ENCODE assay signal across 30 cellular contexts in genomic region chr7:69678794-69679103, GRCh38.
DNase-seq lines count a peak whose midpoint lies in the region; ATAC-seq and TF ChIP-seq lines count a peak whose summit lies in the region.
"Had no signal": no experiment of that assay in that cellular context is flagged by ENCODE, and none has a peak within 500 bp of the region (broad histone marks: within the 10 kb centered on the region; RNA-seq: fewer than 3 reads in every experiment).

No MANE protein-coding gene starts in this region.

- peak overlapping the region; percentile 67 for H2AFZ ChIP-seq in osteoblast (ENCODE audit: low read length)

- peaks cover 2% of the 10 kb centered on the region for H4K20me1 ChIP-seq in osteoblast (ENCODE audit: insufficient read depth, low read length)

- no peaks in the 10 kb centered on the region for H3K36me3 Mint-ChIP-seq in natural killer cell treated with Interleukin-12 subunit alpha and Interleukin-12 subunit beta and Interleukin-15 and Interleukin-18, amount 100 ng/mL, for 72 hours
- no peaks in the 10 kb centered on the region for H3K36me3 Mint-ChIP-seq in natural killer cell
- H3K36me3 Mint-ChIP-seq: CD8-positive, alpha-beta T cell; naive thymus-derived CD8-positive, alpha-beta T cell had no signal

- DNase-seq in natural killer cell treated with Interleukin-12 subunit alpha and Interleukin-12 subunit beta and Interleukin-15 and Interleukin-18, amount 100 ng/mL, for 72 hours (ENCODE audit: low spot score), result no peak
- no peak for DNase-seq in natural killer cell
- no peak for DNase-seq in osteoblast (ENCODE audit: insufficient read length, low spot score, missing footprints)
- DNase-seq in NCI-H2029 (lab: John Stamatoyannopoulos, UW), result no peak
- DNase-seq in HAP-1 (ENCODE audit: low spot score in 2 of 2), result no peak
- no peak for DNase-seq in MV-4-11 (lab: John Stamatoyannopoulos, UW)
- DNase-seq: activated CD4-positive, alpha-beta T cell treated with anti-CD3 and anti-CD28 coated beads for 36 hours; activated CD8-positive, alpha-beta memory T cell treated with anti-CD3 and anti-CD28 coated beads, Interleukin-2, amount 50 U/mL, for 48 hours; activated CD8-positive, alpha-beta T cell treated with anti-CD3 and anti-CD28 coated beads for 36 hours; activated naive CD4-positive, alpha-beta T cell treated with Interleukin-2 at 50 U/mL for 16 hours; BE2C; CD8-positive, alpha-beta T cell; cerebellar nuclear complex; EL; KG1; midbrain; MM.1S; naive thymus-derived CD8-positive, alpha-beta T cell; NCI-H226; ovary; Peyer's patch; retina; SHP77 treated with DMSO at 0.1 percent for 48 hours; stimulated activated naive CD4-positive, alpha-beta T cell treated with Interleukin-2 at 50 U/mL for 16 hours; T1000 had no signal

- H3K27me3 ChIP-seq in esophagus (ENCODE audit: control insufficient read depth in 1 of 2, insufficient read depth in 2 of 2, low read length in 2 of 2), result no peaks in the 10 kb centered on the region
- no peaks in the 10 kb centered on the region for H3K27me3 ChIP-seq in osteoblast (ENCODE audit: insufficient read depth, low read length)
- no peaks in the 10 kb centered on the region for H3K27me3 ChIP-seq in HAP-1 (ENCODE audit: low read depth)
- H3K27me3 ChIP-seq: BE2C, ovary, Peyer's patch had no signal

- 35 to 56% methylated on average over 3 of the region's 3 CpGs for WGBS in esophagus, 2 donors

- peak overlapping the region; percentile 21 for H3K4me3 Mint-ChIP-seq in natural killer cell treated with Interleukin-12 subunit alpha and Interleukin-12 subunit beta and Interleukin-15 and Interleukin-18, amount 100 ng/mL, for 72 hours
- H3K4me3 Mint-ChIP-seq in natural killer cell, result no peak overlapping the region
- H3K4me3 Mint-ChIP-seq: activated CD4-positive, alpha-beta T cell treated with anti-CD3 and anti-CD28 coated beads for 36 hours; activated CD8-positive, alpha-beta T cell treated with anti-CD3 and anti-CD28 coated beads for 36 hours; activated T-helper 1 cell treated with anti-CD3 and anti-CD28 coated beads, Interleukin-12 subunit alpha, Interleukin-12 subunit beta, Interleukin-2, Interleukin-4 antibody, amounts not matched to agents 30 ng/mL and 10 ng/mL and 1 ng/mL, durations not matched to agents 14 hours and 24 hours and 36 hours; CD8-positive, alpha-beta T cell; naive thymus-derived CD8-positive, alpha-beta T cell had no signal

- H3K79me2 ChIP-seq in osteoblast (ENCODE audit: insufficient read depth, low read length), result no peaks in the 10 kb centered on the region

- TF ChIP-seq CTCF in natural killer cell (IDR thresholded peaks at IDR 0.05) (no peak), osteoblast (IDR thresholded peaks at IDR 0.05; ENCODE audit: extremely low read depth, low read depth, low read length) (no peak)

- H3K4me3 ChIP-seq in esophagus (ENCODE audit: low read depth in 1 of 2, low read length in 2 of 2) (no peak overlapping the region), osteoblast (ENCODE audit: insufficient read depth, low read length) (no peak overlapping the region), HAP-1 (no peak overlapping the region)
- H3K4me3 ChIP-seq: ovary, Peyer's patch, smooth muscle cell had no signal

- peaks cover 25 to 30% of the 10 kb centered on the region in 2 donors for H3K4me1 Mint-ChIP-seq in natural killer cell treated with Interleukin-12 subunit alpha and Interleukin-12 subunit beta and Interleukin-15 and Interleukin-18, amount 100 ng/mL, for 72 hours (ENCODE audit: low read depth in 2 of 2)
- H3K4me1 Mint-ChIP-seq in natural killer cell, result peaks cover 18 to 22% of the 10 kb centered on the region in 2 donors
- H3K4me1 Mint-ChIP-seq: activated CD4-positive, alpha-beta T cell treated with anti-CD3 and anti-CD28 coated beads for 36 hours had no signal

- peak overlapping the region; percentile 9 to 47 for H3K27ac ChIP-seq in esophagus (ENCODE audit: low read depth in 2 of 2, low read length in 1 of 2)
- H3K27ac ChIP-seq in osteoblast (ENCODE audit: low read depth, low read length), result no peak overlapping the region
- H3K27ac ChIP-seq: HL-60, Peyer's patch, VCaP had no signal

- in situ Hi-C loops in HAP-1 (cut with MboI; ENCODE audit: low sequenced_read_pairs), result no loop called here

- H3K4me1 ChIP-seq in esophagus (ENCODE audit: control insufficient read depth in 2 of 2, insufficient read depth in 2 of 2, low read length in 1 of 2), result peaks cover 0 to 2% of the 10 kb centered on the region in 2 donors
- no peaks in the 10 kb centered on the region for H3K4me1 ChIP-seq in osteoblast (ENCODE audit: insufficient read depth, low read length)
- H3K4me1 ChIP-seq in HAP-1, result peaks cover 33% of the 10 kb centered on the region
- H3K4me1 ChIP-seq: Peyer's patch had no signal

- ATAC-seq in natural killer cell treated with Interleukin-12 subunit alpha and Interleukin-12 subunit beta and Interleukin-15 and Interleukin-18, amount 100 ng/mL, for 72 hours, result no peak
- ATAC-seq in natural killer cell, result no peak
- ATAC-seq: activated CD4-positive, alpha-beta T cell treated with anti-CD3 and anti-CD28 coated beads for 36 hours; activated CD8-positive, alpha-beta T cell treated with anti-CD3 and anti-CD28 coated beads for 36 hours; CD8-positive, alpha-beta T cell; naive thymus-derived CD8-positive, alpha-beta T cell had no signal

- H3K4me2 ChIP-seq in osteoblast (ENCODE audit: insufficient read depth, low read length), result no peak overlapping the region
- H3K4me2 ChIP-seq: smooth muscle cell had no signal

- no peaks in the 10 kb centered on the region for H3K9me3 ChIP-seq in esophagus (ENCODE audit: control insufficient read depth in 2 of 2, insufficient read depth in 1 of 2, low read depth in 1 of 2, low read length in 1 of 2)
- H3K9me3 ChIP-seq in osteoblast (ENCODE audit: low read depth, low read length), result no peaks in the 10 kb centered on the region
- no peaks in the 10 kb centered on the region for H3K9me3 ChIP-seq in HAP-1
- H3K9me3 ChIP-seq: BE2C, ovary, Peyer's patch had no signal

- no peaks in the 10 kb centered on the region for H3K27me3 Mint-ChIP-seq in natural killer cell treated with Interleukin-12 subunit alpha and Interleukin-12 subunit beta and Interleukin-15 and Interleukin-18, amount 100 ng/mL, for 72 hours
- H3K27me3 Mint-ChIP-seq in natural killer cell (ENCODE audit: low read depth in 2 of 2), result no peaks in the 10 kb centered on the region
- H3K27me3 Mint-ChIP-seq: activated CD4-positive, alpha-beta T cell treated with anti-CD3 and anti-CD28 coated beads for 36 hours had no signal

- H3K36me3 ChIP-seq in esophagus (ENCODE audit: control insufficient read depth in 2 of 2, insufficient read depth in 2 of 2, low read length in 1 of 2), result no peaks in the 10 kb centered on the region
- H3K36me3 ChIP-seq in osteoblast (ENCODE audit: insufficient read depth, low read length), result no peaks in the 10 kb centered on the region
- no peaks in the 10 kb centered on the region for H3K36me3 ChIP-seq in HAP-1 (replicated peaks)
- H3K36me3 ChIP-seq: BE2C, ovary, Peyer's patch had no signal

- H3K27ac Mint-ChIP-seq in natural killer cell treated with Interleukin-12 subunit alpha and Interleukin-12 subunit beta and Interleukin-15 and Interleukin-18, amount 100 ng/mL, for 72 hours, result no peak overlapping the region
- H3K27ac Mint-ChIP-seq in natural killer cell, result no peak overlapping the region
- H3K27ac Mint-ChIP-seq: activated CD4-positive, alpha-beta T cell treated with anti-CD3 and anti-CD28 coated beads for 36 hours; activated CD8-positive, alpha-beta T cell treated with anti-CD3 and anti-CD28 coated beads for 36 hours; activated T-helper 1 cell treated with anti-CD3 and anti-CD28 coated beads, Interleukin-12 subunit alpha, Interleukin-12 subunit beta, Interleukin-2, Interleukin-4 antibody, amounts not matched to agents 30 ng/mL and 10 ng/mL and 1 ng/mL, durations not matched to agents 14 hours and 24 hours and 36 hours; CD8-positive, alpha-beta T cell; naive thymus-derived CD8-positive, alpha-beta T cell had no signal

- H3K9me3 Mint-ChIP-seq in natural killer cell treated with Interleukin-12 subunit alpha and Interleukin-12 subunit beta and Interleukin-15 and Interleukin-18, amount 100 ng/mL, for 72 hours, result no peaks in the 10 kb centered on the region
- no peaks in the 10 kb centered on the region for H3K9me3 Mint-ChIP-seq in natural killer cell
- H3K9me3 Mint-ChIP-seq: activated CD8-positive, alpha-beta T cell treated with anti-CD3 and anti-CD28 coated beads for 36 hours; activated T-helper 1 cell treated with anti-CD3 and anti-CD28 coated beads, Interleukin-12 subunit alpha, Interleukin-12 subunit beta, Interleukin-2, Interleukin-4 antibody, amounts not matched to agents 30 ng/mL and 10 ng/mL and 1 ng/mL, durations not matched to agents 14 hours and 24 hours and 36 hours; CD8-positive, alpha-beta T cell; naive thymus-derived CD8-positive, alpha-beta T cell had no signal

- intact Hi-C loops in natural killer cell (cut with micrococcal nuclease), result loop anchor here (5.0 kb wide), 1 partner anchor 81 kb away; the partner anchor contains the start of gene AUTS2
